ENCODE assay signal across 1 cellular context in the genomic region with DNA sequence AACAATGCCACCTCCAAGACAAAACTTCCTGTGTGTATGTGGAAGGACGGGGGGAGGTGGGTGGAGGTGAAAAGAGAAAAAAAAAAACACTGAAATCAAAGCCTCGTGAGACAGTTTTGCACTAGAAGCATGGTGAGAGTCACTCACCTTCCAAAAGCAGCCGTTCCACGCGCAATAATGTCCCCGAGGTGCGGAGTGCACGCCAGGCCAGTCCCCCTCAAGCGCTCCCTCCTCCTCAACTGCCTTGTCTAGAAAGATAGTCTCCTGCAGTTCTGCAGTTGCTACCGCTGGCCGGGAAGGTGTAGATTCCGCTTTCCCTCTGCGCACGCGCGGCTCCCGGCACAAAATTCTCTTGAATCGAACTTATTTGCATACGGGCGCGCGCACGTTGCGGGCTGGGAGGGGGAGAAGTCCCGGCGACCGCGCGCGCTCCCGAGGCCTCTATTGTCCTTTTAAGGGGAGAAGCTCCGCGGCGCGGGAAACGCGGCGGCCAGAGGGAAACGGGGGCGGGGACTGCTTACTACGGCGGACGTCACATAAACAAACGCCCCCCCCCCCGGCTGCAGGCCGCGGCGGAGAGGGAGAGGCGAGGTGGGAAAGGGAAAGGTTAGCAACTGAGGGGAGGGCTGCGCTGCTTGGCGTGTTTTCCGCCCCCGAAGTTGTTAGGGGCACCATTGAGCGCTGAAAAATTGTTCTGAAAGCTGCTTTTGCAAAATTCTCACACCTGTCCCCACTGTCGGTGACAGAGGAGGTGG.
TF ChIP-seq lines count a peak whose summit lies in the region.

A gene with protein sequence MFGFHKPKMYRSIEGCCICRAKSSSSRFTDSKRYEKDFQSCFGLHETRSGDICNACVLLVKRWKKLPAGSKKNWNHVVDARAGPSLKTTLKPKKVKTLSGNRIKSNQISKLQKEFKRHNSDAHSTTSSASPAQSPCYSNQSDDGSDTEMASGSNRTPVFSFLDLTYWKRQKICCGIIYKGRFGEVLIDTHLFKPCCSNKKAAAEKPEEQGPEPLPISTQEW (minus strand): TSS at position 274 of the 755 bp plus-strand sequence. CDS start 27,946 bp downstream, outside the sequence.

TF ChIP-seq in HepG2, 621 proteins besides CTCF, POLR2A, EP300 and RAD21 (continued from another document):
- TF ChIP-seq PHF21A (CRISPR knock-in tag; IDR thresholded peaks at IDR 0.05): peak; percentile 79
- no peak for TF ChIP-seq ZNF354B (CRISPR knock-in tag; IDR thresholded peaks at IDR 0.05)
- TF ChIP-seq YEATS4 (CRISPR knock-in tag; IDR thresholded peaks at IDR 0.05; ENCODE audit: borderline replicate concordance): no peak
- TF ChIP-seq, protein P1, sequence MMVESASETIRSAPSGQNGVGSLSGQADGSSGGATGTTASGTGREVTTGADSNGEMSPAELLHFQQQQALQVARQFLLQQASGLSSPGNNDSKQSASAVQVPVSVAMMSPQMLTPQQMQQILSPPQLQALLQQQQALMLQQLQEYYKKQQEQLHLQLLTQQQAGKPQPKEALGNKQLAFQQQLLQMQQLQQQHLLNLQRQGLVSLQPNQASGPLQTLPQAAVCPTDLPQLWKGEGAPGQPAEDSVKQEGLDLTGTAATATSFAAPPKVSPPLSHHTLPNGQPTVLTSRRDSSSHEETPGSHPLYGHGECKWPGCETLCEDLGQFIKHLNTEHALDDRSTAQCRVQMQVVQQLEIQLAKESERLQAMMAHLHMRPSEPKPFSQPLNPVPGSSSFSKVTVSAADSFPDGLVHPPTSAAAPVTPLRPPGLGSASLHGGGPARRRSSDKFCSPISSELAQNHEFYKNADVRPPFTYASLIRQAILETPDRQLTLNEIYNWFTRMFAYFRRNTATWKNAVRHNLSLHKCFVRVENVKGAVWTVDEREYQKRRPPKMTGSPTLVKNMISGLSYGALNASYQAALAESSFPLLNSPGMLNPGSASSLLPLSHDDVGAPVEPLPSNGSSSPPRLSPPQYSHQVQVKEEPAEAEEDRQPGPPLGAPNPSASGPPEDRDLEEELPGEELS (CRISPR knock-in tag; IDR thresholded peaks at IDR 0.05): peak; percentile 82
- peak; percentile 63 for TF ChIP-seq ZNF263 (CRISPR knock-in tag; IDR thresholded peaks at IDR 0.05)
